13 cellular contexts compared by ENCODE assay signal in genomic region chr17:61219460-61219859, GRCh38.
A peak's percentile ranks its signal among the peaks of the same experiment; 100 is the strongest.
DNase-seq lines count a peak whose midpoint lies in the region; ATAC-seq, FAIRE-seq and TF ChIP-seq lines count a peak whose summit lies in the region.
"Had no signal": no experiment of that assay in that cellular context is flagged by ENCODE, and none has a peak within 500 bp of the region (broad histone marks: within the 10 kb centered on the region; RNA-seq: fewer than 3 reads in every experiment).

No MANE protein-coding gene starts in this region.

- H3K4me3 ChIP-seq in heart right ventricle: no peak overlapping the region
- H3K4me3 ChIP-seq in skeletal muscle cell (ENCODE audit: low read depth, low read length): no peak overlapping the region

- H3K9me3 Mint-ChIP-seq in WTC11: no peaks in the 10 kb centered on the region

- H3K27ac Mint-ChIP-seq in WTC11: peak overlapping the region; percentile 36

- H3K4me1 ChIP-seq in heart right ventricle: peaks cover 0 to 45% (median 6%) of the 10 kb centered on the region in 9 donors

- no peaks in the 10 kb centered on the region for H3K9me3 ChIP-seq in heart right ventricle
- H3K9me3 ChIP-seq: neutrophil had no signal

- CTCF ChIA-PET in WTC11 (lab: Charles Lee): no interaction called here

- H3K27me3 ChIP-seq in heart right ventricle: no peaks in the 10 kb centered on the region
- H3K27me3 ChIP-seq: neutrophil had no signal

- DNase-seq in EL: peak; percentile 18
- no peak for DNase-seq in WTC11 (ENCODE audit: low spot score)
- DNase-seq in heart right ventricle: peak; percentile 16 to 33
- DNase-seq in skeletal muscle cell (ENCODE audit: low read depth): peak; percentile 60
- DNase-seq in RCC 7860 (ENCODE audit: low spot score): no peak
- no peak for DNase-seq in GM19240 (ENCODE audit: insufficient read length, low spot score)
- no peak for DNase-seq in NCI-H2227 treated with DMSO at 0.1 percent for 48 hours (lab: John Stamatoyannopoulos, UW)
- DNase-seq: KBM-7, NCI-H2029 had no signal

- intact Hi-C loops in heart right ventricle (cut with DNase I): loop anchor here in 1 of 10 donors (5.0 kb wide), 1 partner anchor 33 kb away; no protein-coding TSS in a partner anchor

- TF ChIP-seq CTCF in WTC11 (IDR thresholded peaks at IDR 0.05) (no peak), heart right ventricle (IDR thresholded peaks at IDR 0.05) (no peak)

- 32 to 48% methylated on average over 3 of the region's 3 CpGs for whole genome bisulfite sequencing in heart right ventricle, 2 donors

- no peak overlapping the region for H3K4me3 Mint-ChIP-seq in WTC11

- H3K36me3 ChIP-seq in heart right ventricle: no peaks in the 10 kb centered on the region
- H3K36me3 ChIP-seq: neutrophil had no signal

- peak overlapping the region; percentile 1 to 71 (median 55) for H3K27ac ChIP-seq in heart right ventricle

- no peaks in the 10 kb centered on the region for H3K36me3 Mint-ChIP-seq in WTC11

- no peak for FAIRE-seq in RCC 7860 (lab: Jason Lieb, UNC)
- FAIRE-seq: D721Med had no signal

- ATAC-seq in WTC11 (no peak), heart right ventricle (peak; percentile 70 to 93 (median 88)), HG02678 (IDR thresholded peaks at IDR 0.05; ENCODE audit: unreplicated experiment) (no peak)
- ATAC-seq: HCT116 had no signal

- peaks cover 17% of the 10 kb centered on the region for H3K4me1 Mint-ChIP-seq in WTC11

- no peaks in the 10 kb centered on the region for H3K27me3 Mint-ChIP-seq in WTC11 (ENCODE audit: low read depth)

- POLR2A ChIA-PET in WTC11 (lab: Charles Lee): interaction anchor here (1.2 kb wide), 1 partner anchor 11 kb away, joined by 3 read pairs; no protein-coding TSS in a partner anchor

TF ChIP-seq in WTC11, 78 proteins besides CTCF, POLR2A, EP300 and RAD21:
- no peak for TF ChIP-seq SMAD3 (CRISPR knock-in tag; IDR thresholded peaks at IDR 0.05; ENCODE audit: borderline replicate concordance)
- TF ChIP-seq FOXP4 (CRISPR knock-in tag; IDR thresholded peaks at IDR 0.05): no peak
- TF ChIP-seq SMAD4 (CRISPR knock-in tag; IDR thresholded peaks at IDR 0.05): no peak
- no peak for TF ChIP-seq ZNF532 (CRISPR knock-in tag; IDR thresholded peaks at IDR 0.05; ENCODE audit: borderline replicate concordance)
- TF ChIP-seq SP1 (CRISPR knock-in tag; conservative IDR thresholded peaks at IDR 0.05): no peak
- no peak for TF ChIP-seq ZNF138 (CRISPR knock-in tag; conservative IDR thresholded peaks at IDR 0.05)
- TF ChIP-seq NR2C2 (CRISPR knock-in tag; IDR thresholded peaks at IDR 0.05): no peak
- no peak for TF ChIP-seq ELF4 (CRISPR knock-in tag; IDR thresholded peaks at IDR 0.05; ENCODE audit: low read depth)
TF ChIP-seq in WTC11: peak in this region for 0.

Comparison
In these comparisons a context has a peak if more than half of its experiments do, and no peak if none do; other contexts are left out.
1. DNase-seq: peak in EL (single experiment), heart right ventricle (2 of 2) and skeletal muscle cell (single experiment); none in WTC11 (single experiment), RCC 7860 (single experiment), GM19240 (single experiment) and NCI-H2227 treated with DMSO at 0.1 percent for 48 hours (single experiment).
2. ATAC-seq: peak in heart right ventricle (8 of 8); none in WTC11 (single experiment) and HG02678 (single experiment).